In genomic region chr10:87341546-87342145, GRCh38 we compare ENCODE assay signal across 8 cellular contexts. TPM values are rescaled to one million over a fixed set of nuclear protein-coding genes. Genes with fewer than 3 reads are reported as not detected.
A peak's percentile ranks its signal among the peaks of the same experiment; 100 is the strongest.
DNase-seq lines count a peak whose midpoint lies in the region; ATAC-seq, FAIRE-seq and TF ChIP-seq lines count a peak whose summit lies in the region.
"Not testable (repeated sequence)": the region's sequence is repeated elsewhere in the genome, so short reads cannot be mapped to it uniquely, and the experiment has no call there.

No MANE protein-coding gene starts in this region.

- not testable (repeated sequence) for TF ChIP-seq EP300 in SK-N-SH (IDR thresholded peaks at IDR 0.05; ENCODE audit: borderline replicate concordance in 1 of 2, low read depth in 1 of 2, low read length in 1 of 2); GM12878 (IDR thresholded peaks at IDR 0.05; ENCODE audit: borderline replicate concordance in 1 of 2, control insufficient read depth in 1 of 2, low read depth in 2 of 2, low read length in 2 of 2)

- RAD21 ChIA-PET in GM12878 (lab: Charles Lee; ENCODE audit: unreplicated experiment) = not testable (repeated sequence)

- H3K27ac ChIP-seq in DOHH2 (ENCODE audit: low read depth, low read length) (peak overlapping the region; percentile 67), SK-N-SH (ENCODE audit: low read depth in 2 of 2, low read length in 1 of 2) (peak overlapping the region in 1 of 2 experiments; percentile 78; a peak in 3 of 4 replicates), substantia nigra (ENCODE audit: low read depth, low read length, poor library complexity, severe bottlenecking) (peak overlapping the region; percentile 69)
- H3K27ac ChIP-seq in GM12878 (ENCODE audit: control insufficient read depth, insufficient read depth) = not testable (repeated sequence)

- WGBS in SK-N-SH (ENCODE audit: low lambda C conversion rate) = 0% methylated on average over 11 of the region's 54 CpGs
- no CpG with 5 or more reads among the region's 54 CpGs for WGBS in GM12878 (ENCODE audit: insufficient coverage, insufficient replicate concordance, low lambda C conversion rate, missing lambda C conversion rate)

- peak overlapping the region; percentile 82; the same call in 1 of the 2 replicates for H3K9ac ChIP-seq in SK-N-SH
- not testable (repeated sequence) for H3K9ac ChIP-seq in GM12878 (ENCODE audit: control insufficient read depth, insufficient read depth, low read length)

- H3F3A ChIP-seq in DOHH2 (ENCODE audit: control insufficient read depth, insufficient read depth); SK-N-SH (replicated peaks; ENCODE audit: insufficient read depth): not testable (repeated sequence)

- not testable (repeated sequence) for H3K9me2 ChIP-seq in DOHH2 (replicated peaks; ENCODE audit: control insufficient read depth, low read length); SK-N-SH

- H2AFZ ChIP-seq in SK-N-SH (ENCODE audit: low read depth); GM12878 (ENCODE audit: control insufficient read depth, low read depth, low read length): not testable (repeated sequence)

- H3K79me2 ChIP-seq in DOHH2 (ENCODE audit: control insufficient read depth, low read length) (peaks cover 45% of the 10 kb centered on the region), SK-N-SH (ENCODE audit: insufficient read depth) (peaks cover 40% of the 10 kb centered on the region), GM12878 (ENCODE audit: control insufficient read depth, insufficient read depth, low read length) (peaks cover 12% of the 10 kb centered on the region)

- not testable (repeated sequence) for TF ChIP-seq RAD21 in SK-N-SH (IDR thresholded peaks at IDR 0.05; ENCODE audit: low read length); GM12878 (IDR thresholded peaks at IDR 0.05; ENCODE audit: insufficient read depth, low read depth, low read length)

- H3K4me3 Mint-ChIP-seq in nephron progenitor cell = peak overlapping the region; percentile 90

- peak overlapping the region; percentile 45 for H3K4me2 ChIP-seq in DOHH2 (ENCODE audit: low read length)
- peak overlapping the region; percentile 71 for H3K4me2 ChIP-seq in SK-N-SH
- H3K4me2 ChIP-seq in GM12878 (ENCODE audit: control insufficient read depth, insufficient read depth) = not testable (repeated sequence)

- not testable (repeated sequence) for TF ChIP-seq POLR2A in GM12878 (IDR thresholded peaks at IDR 0.05; ENCODE audit: low read depth, low read length)

- not testable (repeated sequence) for H3K9me3 Mint-ChIP-seq in nephron progenitor cell

- H3K27ac Mint-ChIP-seq in nephron progenitor cell = peak overlapping the region; percentile 68

- H3K36me3 ChIP-seq in DOHH2 (ENCODE audit: control insufficient read depth, low read length); SK-N-SH (replicated peaks in 1 of 2; ENCODE audit: control insufficient read depth in 1 of 2, insufficient read depth in 2 of 2, low read length in 1 of 2); GM12878 (ENCODE audit: control insufficient read depth in 2 of 2, insufficient read depth in 2 of 2, low read length in 1 of 2): not testable (repeated sequence)

- intact Hi-C loops in GM12878 (cut with micrococcal nuclease; ENCODE audit: unreplicated experiment); Right ventricle myocardium superior (cut with DNase I): not testable (repeated sequence)

- H3K27me3 Mint-ChIP-seq in nephron progenitor cell (ENCODE audit: low read depth, poor library complexity) = not testable (repeated sequence)

- H3K4me1 ChIP-seq in DOHH2 (ENCODE audit: control insufficient read depth, low read length); SK-N-SH (ENCODE audit: control insufficient read depth in 1 of 2, insufficient read depth in 2 of 2, low read depth in 1 of 2, low read length in 1 of 2); GM12878 (ENCODE audit: control insufficient read depth, insufficient read depth, low read length): not testable (repeated sequence)

- not testable (repeated sequence) for TF ChIP-seq CTCF in DOHH2 (IDR thresholded peaks at IDR 0.05; ENCODE audit: low read depth, low read length, poor library complexity, severe bottlenecking); SK-N-SH (IDR thresholded peaks at IDR 0.05); GM12878 (IDR thresholded peaks at IDR 0.05 in 2 of 3, conservative IDR thresholded peaks at IDR 0.05 in 1 of 3; ENCODE audit: control insufficient read depth in 2 of 3, extremely low read depth in 1 of 3, insufficient read depth in 1 of 3, low read depth in 3 of 3, low read length in 3 of 3); nephron progenitor cell (IDR thresholded peaks at IDR 0.05)

- POLR2A ChIA-PET in SK-N-SH (lab: Yijun Ruan, JAX); GM12878 (lab: Charles Lee): not testable (repeated sequence)

- SMC1A ChIA-PET in GM12878 (lab: Charles Lee; ENCODE audit: uncharacterized antibody, unreplicated experiment) = not testable (repeated sequence)

- not testable (repeated sequence) for DNase-seq in SK-N-SH; GM12878 (ENCODE audit: low read depth, low spot score)
- DNase-seq in Right ventricle myocardium superior = peak; percentile 36
- peak; percentile 6 for DNase-seq in nephron progenitor cell
- DNase-seq in substantia nigra (lab: John Stamatoyannopoulos, UW) = peak in 1 of 49 donors; percentile 2

- not testable (repeated sequence) for H4K20me1 ChIP-seq in DOHH2 (ENCODE audit: control insufficient read depth, insufficient read depth, low read depth, low read length); GM12878 (ENCODE audit: control insufficient read depth, insufficient read depth)
- peaks cover 22% of the 10 kb centered on the region for H4K20me1 ChIP-seq in SK-N-SH (ENCODE audit: insufficient read depth)

- CTCF ChIA-PET in SK-N-SH (lab: Yijun Ruan, JAX); GM12878 (lab: Yijun Ruan, JAX): not testable (repeated sequence)

- H3K9me3 ChIP-seq in DOHH2 (ENCODE audit: control insufficient read depth, insufficient read depth, low read length); SK-N-SH; GM12878 (replicated peaks; ENCODE audit: control insufficient read depth, insufficient read depth, low read length): not testable (repeated sequence)

- in situ Hi-C loops in GM12878 (cut with MboI) = not testable (repeated sequence)

- peak overlapping the region; percentile 74 for H3K4me3 ChIP-seq in DOHH2 (ENCODE audit: low read length)
- peak overlapping the region; percentile 57 to 66 for H3K4me3 ChIP-seq in SK-N-SH (ENCODE audit: low read depth in 2 of 2, low read length in 1 of 2)
- peak overlapping the region; percentile 63; the same call in 1 of the 2 replicates for H3K4me3 ChIP-seq in GM12878

- H3K36me3 Mint-ChIP-seq in nephron progenitor cell (ENCODE audit: low read depth) = not testable (repeated sequence)

- not testable (repeated sequence) for BruUV-seq in GM12878 (replicated peaks; lab: Mats Ljungman, UMichigan)

- ATAC-seq in GM21717 (IDR thresholded peaks at IDR 0.05; ENCODE audit: unreplicated experiment) (peak; percentile 19), HG03196 (IDR thresholded peaks at IDR 0.05; ENCODE audit: unreplicated experiment) (peak; percentile 17), GM12878 (peak; percentile 7), Right ventricle myocardium superior (ENCODE audit: poor library complexity) (peak; percentile 46)

- H3K27me3 ChIP-seq in DOHH2 (ENCODE audit: control insufficient read depth, low read length); SK-N-SH (ENCODE audit: insufficient read depth); GM12878 (replicated peaks in 1 of 2; ENCODE audit: control insufficient read depth in 2 of 2, insufficient read depth in 2 of 2, low read length in 1 of 2): not testable (repeated sequence)

- peaks cover 29% of the 10 kb centered on the region for H3K4me1 Mint-ChIP-seq in nephron progenitor cell

- FAIRE-seq in GM12878 (lab: Jason Lieb, UNC) = not testable (repeated sequence)

RNA-seq across cellular contexts. Expression of gene NUTM2D, which starts 15.9 kb away (rescaled TPM):
- 1.5 and 1.7 TPM in 2 replicates for polyA plus RNA-seq in SK-N-SH (2012; rRNA removed)
- polyA plus RNA-seq in SK-N-SH (2012; cell fraction: cytosol; rRNA removed) = 0.75 and 1.1 TPM in 2 replicates
- polyA plus RNA-seq in SK-N-SH (2012; cell fraction: nucleus; rRNA removed) = 2.5 and 2.6 TPM in 2 replicates
- total RNA-seq in GM12878 (2013; cell fraction: nucleolus; rRNA removed) = 2.2 and 2.4 TPM in 2 replicates
- total RNA-seq in GM12878 (2014; rRNA removed) = 1.2 TPM in 2 replicates
- 0.89 and 1.0 TPM in 2 replicates for total RNA-seq in GM12878 (2014; rRNA removed; fragmentation: Illumina TruSeq; extraction: Trizol)
- total RNA-seq in GM12878 (2021) = 1.6 and 1.8 TPM in 2 replicates
- 0.49 TPM for polyA plus RNA-seq in GM12878 (2011; ENCODE audit: low read depth)
- 0.37 and 0.60 TPM in 2 replicates for polyA plus RNA-seq in GM12878 (2011; rRNA removed)
- polyA plus RNA-seq in GM12878 (2011; cell fraction: cytosol; rRNA removed) = 0.52 and 0.80 TPM in 2 replicates
- 1.4 and 1.7 TPM in 2 replicates for polyA plus RNA-seq in GM12878 (2011; cell fraction: nucleus; rRNA removed)
- 1.1 TPM in 2 replicates for polyA plus RNA-seq in GM12878 (2012)
- polyA plus RNA-seq in GM12878 (2014; fragmentation: Illumina TruSeq; extraction: Trizol) = 0.52 and 1.3 TPM in 2 replicates
- not detected for polyA plus RNA-seq in GM12878 (2014; fragmentation: Nextera tagmentation; extraction: Ambion mirVana)
- polyA plus RNA-seq in GM12878 (2014; rRNA removed) = 1.2 and 1.4 TPM in 2 replicates
- under 1 TPM; 0.15 to 0.21 TPM for polyA plus RNA-seq in GM12878 (2016; fragmentation: Nextera tagmentation; extraction: Ambion mirVana)
- polyA minus RNA-seq in GM12878 (2011; rRNA and poly(A)+ RNA removed) = 0.29 and 0.67 TPM in 2 replicates
- not detected in 2 replicates for polyA minus RNA-seq in GM12878 (2011; cell fraction: cytosol; rRNA and poly(A)+ RNA removed)
- polyA minus RNA-seq in GM12878 (2011; cell fraction: nucleus; rRNA and poly(A)+ RNA removed) = 0.48 and 0.60 TPM in 2 replicates
- 4.0 TPM for total RNA-seq in Right ventricle myocardium superior
